Comparison of ENCODE assay signal across 1 cellular context in the genomic region with DNA sequence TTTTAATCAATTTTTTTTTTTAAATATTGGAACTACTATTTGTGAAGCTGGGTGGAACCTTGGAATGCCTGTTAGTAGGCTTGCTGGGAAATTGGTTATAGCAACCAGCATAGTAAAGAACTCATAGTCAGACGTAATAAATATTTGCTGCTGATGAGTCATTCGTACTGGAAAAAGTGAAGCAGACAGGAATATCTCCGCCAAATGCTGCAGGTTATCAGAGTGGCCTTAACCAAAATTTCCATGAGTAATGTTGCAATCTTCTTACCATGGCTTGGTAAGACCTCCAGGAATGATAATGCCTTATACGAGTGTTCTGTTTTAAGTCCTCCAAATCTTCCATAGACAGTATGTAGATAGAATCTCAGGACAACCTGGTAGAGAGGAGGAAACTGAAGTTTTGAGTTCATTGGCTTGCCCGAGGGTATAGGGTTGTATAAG.
TF ChIP-seq lines count a peak whose summit lies in the region.

No MANE protein-coding gene starts in this region.

TF ChIP-seq in HEK293, 187 proteins besides CTCF, POLR2A, EP300 and RAD21 (continued from another document and continues in another):
- TF ChIP-seq, protein P1, sequence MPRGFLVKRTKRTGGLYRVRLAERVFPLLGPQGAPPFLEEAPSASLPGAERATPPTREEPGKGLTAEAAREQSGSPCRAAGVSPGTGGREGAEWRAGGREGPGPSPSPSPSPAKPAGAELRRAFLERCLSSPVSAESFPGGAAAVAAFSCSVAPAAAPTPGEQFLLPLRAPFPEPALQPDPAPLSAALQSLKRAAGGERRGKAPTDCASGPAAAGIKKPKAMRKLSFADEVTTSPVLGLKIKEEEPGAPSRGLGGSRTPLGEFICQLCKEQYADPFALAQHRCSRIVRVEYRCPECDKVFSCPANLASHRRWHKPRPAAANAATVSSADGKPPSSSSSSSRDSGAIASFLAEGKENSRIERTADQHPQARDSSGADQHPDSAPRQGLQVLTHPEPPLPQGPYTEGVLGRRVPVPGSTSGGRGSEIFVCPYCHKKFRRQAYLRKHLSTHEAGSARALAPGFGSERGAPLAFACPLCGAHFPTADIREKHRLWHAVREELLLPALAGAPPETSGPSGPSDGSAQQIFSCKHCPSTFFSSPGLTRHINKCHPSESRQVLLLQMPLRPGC (tag by site-specific recombination; IDR thresholded peaks at IDR 0.05), result peak; percentile 67
- TF ChIP-seq, protein P2, sequence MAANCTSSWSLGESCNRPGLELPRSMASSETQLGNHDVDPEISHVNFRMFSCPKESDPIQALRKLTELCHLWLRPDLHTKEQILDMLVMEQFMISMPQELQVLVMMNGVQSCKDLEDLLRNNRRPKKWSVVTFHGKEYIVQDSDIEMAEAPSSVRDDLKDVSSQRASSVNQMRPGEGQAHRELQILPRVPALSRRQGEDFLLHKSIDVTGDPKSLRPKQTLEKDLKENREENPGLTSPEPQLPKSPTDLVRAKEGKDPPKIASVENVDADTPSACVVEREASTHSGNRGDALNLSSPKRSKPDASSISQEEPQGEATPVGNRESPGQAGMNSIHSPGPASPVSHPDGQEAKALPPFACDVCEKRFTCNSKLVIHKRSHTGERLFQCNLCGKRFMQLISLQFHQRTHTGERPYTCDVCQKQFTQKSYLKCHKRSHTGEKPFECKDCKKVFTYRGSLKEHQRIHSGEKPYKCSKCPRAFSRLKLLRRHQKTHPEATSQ (tag by site-specific recombination; IDR thresholded peaks at IDR 0.05), result no peak
- TF ChIP-seq ZNF366 (tag by site-specific recombination; conservative IDR thresholded peaks at IDR 0.05) (peak; percentile 63), ZNF132 (tag by site-specific recombination; IDR thresholded peaks at IDR 0.05; ENCODE audit: borderline replicate concordance) (no peak), ZNF214 (tag by site-specific recombination; IDR thresholded peaks at IDR 0.05; ENCODE audit: borderline replicate concordance) (no peak), ZNF624 (tag by site-specific recombination; IDR thresholded peaks at IDR 0.05) (no peak), ZNF747 (tag by site-specific recombination; IDR thresholded peaks at IDR 0.05) (no peak), ZNF571 (tag by site-specific recombination; IDR thresholded peaks at IDR 0.05) (no peak), ZSCAN23 (tag by site-specific recombination; IDR thresholded peaks at IDR 0.05) (no peak), ZNF558 (tag by site-specific recombination; IDR thresholded peaks at IDR 0.05) (peak; percentile 78), ZNF155 (tag by site-specific recombination; IDR thresholded peaks at IDR 0.05) (no peak), ZNF548 (tag by site-specific recombination; IDR thresholded peaks at IDR 0.05) (no peak), KLF9 (tag by site-specific recombination; IDR thresholded peaks at IDR 0.05; ENCODE audit: low read depth) (no peak), SP3 (tag by site-specific recombination; IDR thresholded peaks at IDR 0.05) (no peak), ZNF473 (tag by site-specific recombination; IDR thresholded peaks at IDR 0.05) (no peak), ZNF792 (tag by site-specific recombination; IDR thresholded peaks at IDR 0.05) (no peak), ZNF140 (tag by site-specific recombination; IDR thresholded peaks at IDR 0.05) (no peak), ZNF544 (tag by site-specific recombination; IDR thresholded peaks at IDR 0.05) (no peak), GLIS1 (tag by site-specific recombination; IDR thresholded peaks at IDR 0.05) (no peak), SCRT1 (tag by site-specific recombination; IDR thresholded peaks at IDR 0.05; ENCODE audit: borderline replicate concordance) (no peak), ZBTB48 (tag by site-specific recombination; IDR thresholded peaks at IDR 0.05) (no peak), MYNN (tag by site-specific recombination; IDR thresholded peaks at IDR 0.05; ENCODE audit: borderline replicate concordance) (no peak), ZBTB1 (tag by site-specific recombination; IDR thresholded peaks at IDR 0.05) (no peak), ZSCAN30 (tag by site-specific recombination; IDR thresholded peaks at IDR 0.05) (no peak; the same call in 1 of the 2 replicates), TRIM28 (IDR thresholded peaks at IDR 0.05; ENCODE audit: borderline replicate concordance, low read length) (no peak), BCL11B (tag by site-specific recombination; IDR thresholded peaks at IDR 0.05; ENCODE audit: low read depth) (peak; percentile 72; the same call in 1 of the 2 replicates), ZBTB8A (tag by site-specific recombination; IDR thresholded peaks at IDR 0.05) (no peak), ZIC2 (tag by site-specific recombination; IDR thresholded peaks at IDR 0.05) (no peak), ZNF404 (tag by site-specific recombination; IDR thresholded peaks at IDR 0.05) (no peak), ZNF776 (tag by site-specific recombination; IDR thresholded peaks at IDR 0.05; ENCODE audit: borderline replicate concordance) (no peak), ZXDB (tag by site-specific recombination; IDR thresholded peaks at IDR 0.05) (0 out of 2 replicates have a peak, but pooled peaks have one; percentile 21), PRDM1 (tag by site-specific recombination; IDR thresholded peaks at IDR 0.05) (peak; percentile 71), ZNF501 (tag by site-specific recombination; IDR thresholded peaks at IDR 0.05) (no peak), ZNF660 (tag by site-specific recombination; IDR thresholded peaks at IDR 0.05) (peak; percentile 97), ZNF626 (tag by site-specific recombination; IDR thresholded peaks at IDR 0.05) (no peak), SALL2 (tag by site-specific recombination; IDR thresholded peaks at IDR 0.05; ENCODE audit: borderline replicate concordance) (no peak), HOXD13 (CRISPR knock-in tag; IDR thresholded peaks at IDR 0.05; ENCODE audit: borderline replicate concordance) (no peak), ZSCAN16 (tag by site-specific recombination; IDR thresholded peaks at IDR 0.05) (no peak)
- TF ChIP-seq, protein P3, sequence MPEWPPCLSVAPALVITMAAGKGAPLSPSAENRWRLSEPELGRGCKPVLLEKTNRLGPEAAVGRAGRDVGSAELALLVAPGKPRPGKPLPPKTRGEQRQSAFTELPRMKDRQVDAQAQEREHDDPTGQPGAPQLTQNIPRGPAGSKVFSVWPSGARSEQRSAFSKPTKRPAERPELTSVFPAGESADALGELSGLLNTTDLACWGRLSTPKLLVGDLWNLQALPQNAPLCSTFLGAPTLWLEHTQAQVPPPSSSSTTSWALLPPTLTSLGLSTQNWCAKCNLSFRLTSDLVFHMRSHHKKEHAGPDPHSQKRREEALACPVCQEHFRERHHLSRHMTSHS (tag by site-specific recombination; IDR thresholded peaks at IDR 0.05), result no peak
- TF ChIP-seq, protein P4, sequence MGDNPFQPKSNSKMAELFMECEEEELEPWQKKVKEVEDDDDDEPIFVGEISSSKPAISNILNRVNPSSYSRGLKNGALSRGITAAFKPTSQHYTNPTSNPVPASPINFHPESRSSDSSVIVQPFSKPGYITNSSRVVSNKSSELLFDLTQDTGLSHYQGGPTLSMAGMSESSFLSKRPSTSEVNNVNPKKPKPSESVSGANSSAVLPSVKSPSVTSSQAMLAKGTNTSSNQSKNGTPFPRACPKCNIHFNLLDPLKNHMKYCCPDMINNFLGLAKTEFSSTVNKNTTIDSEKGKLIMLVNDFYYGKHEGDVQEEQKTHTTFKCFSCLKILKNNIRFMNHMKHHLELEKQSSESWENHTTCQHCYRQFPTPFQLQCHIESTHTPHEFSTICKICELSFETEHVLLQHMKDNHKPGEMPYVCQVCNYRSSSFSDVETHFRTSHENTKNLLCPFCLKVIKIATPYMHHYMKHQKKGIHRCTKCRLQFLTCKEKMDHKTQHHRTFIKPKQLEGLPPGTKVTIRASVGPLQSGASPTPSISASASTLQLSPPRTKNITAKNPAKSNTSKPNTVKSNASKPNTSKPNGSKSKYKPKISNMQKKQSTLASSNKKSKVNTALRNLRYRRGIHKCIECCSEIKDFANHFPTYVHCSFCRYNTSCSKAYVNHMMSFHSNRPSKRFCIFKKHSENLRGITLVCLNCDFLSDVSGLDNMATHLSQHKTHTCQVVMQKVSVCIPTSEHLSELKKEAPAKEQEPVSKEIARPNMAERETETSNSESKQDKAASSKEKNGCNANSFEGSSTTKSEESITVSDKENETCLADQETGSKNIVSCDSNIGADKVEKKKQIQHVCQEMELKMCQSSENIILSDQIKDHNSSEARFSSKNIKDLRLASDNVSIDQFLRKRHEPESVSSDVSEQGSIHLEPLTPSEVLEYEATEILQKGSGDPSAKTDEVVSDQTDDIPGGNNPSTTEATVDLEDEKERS (tag by site-specific recombination; IDR thresholded peaks at IDR 0.05), result no peak
- TF ChIP-seq, protein P5, sequence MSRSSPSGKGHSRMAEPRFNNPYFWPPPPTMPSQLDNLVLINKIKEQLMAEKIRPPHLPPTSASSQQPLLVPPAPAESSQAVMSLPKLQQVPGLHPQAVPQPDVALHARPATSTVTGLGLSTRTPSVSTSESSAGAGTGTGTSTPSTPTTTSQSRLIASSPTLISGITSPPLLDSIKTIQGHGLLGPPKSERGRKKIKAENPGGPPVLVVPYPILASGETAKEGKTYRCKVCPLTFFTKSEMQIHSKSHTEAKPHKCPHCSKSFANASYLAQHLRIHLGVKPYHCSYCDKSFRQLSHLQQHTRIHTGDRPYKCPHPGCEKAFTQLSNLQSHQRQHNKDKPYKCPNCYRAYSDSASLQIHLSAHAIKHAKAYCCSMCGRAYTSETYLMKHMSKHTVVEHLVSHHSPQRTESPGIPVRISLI (tag by site-specific recombination; IDR thresholded peaks at IDR 0.05), result peak; percentile 62; the same call in 1 of the 2 replicates
- TF ChIP-seq, protein P6, sequence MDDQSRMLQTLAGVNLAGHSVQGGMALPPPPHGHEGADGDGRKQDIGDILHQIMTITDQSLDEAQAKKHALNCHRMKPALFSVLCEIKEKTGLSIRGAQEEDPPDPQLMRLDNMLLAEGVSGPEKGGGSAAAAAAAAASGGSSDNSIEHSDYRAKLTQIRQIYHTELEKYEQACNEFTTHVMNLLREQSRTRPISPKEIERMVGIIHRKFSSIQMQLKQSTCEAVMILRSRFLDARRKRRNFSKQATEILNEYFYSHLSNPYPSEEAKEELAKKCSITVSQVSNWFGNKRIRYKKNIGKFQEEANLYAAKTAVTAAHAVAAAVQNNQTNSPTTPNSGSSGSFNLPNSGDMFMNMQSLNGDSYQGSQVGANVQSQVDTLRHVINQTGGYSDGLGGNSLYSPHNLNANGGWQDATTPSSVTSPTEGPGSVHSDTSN (CRISPR knock-in tag; IDR thresholded peaks at IDR 0.05), result no peak
- TF ChIP-seq, protein P7, sequence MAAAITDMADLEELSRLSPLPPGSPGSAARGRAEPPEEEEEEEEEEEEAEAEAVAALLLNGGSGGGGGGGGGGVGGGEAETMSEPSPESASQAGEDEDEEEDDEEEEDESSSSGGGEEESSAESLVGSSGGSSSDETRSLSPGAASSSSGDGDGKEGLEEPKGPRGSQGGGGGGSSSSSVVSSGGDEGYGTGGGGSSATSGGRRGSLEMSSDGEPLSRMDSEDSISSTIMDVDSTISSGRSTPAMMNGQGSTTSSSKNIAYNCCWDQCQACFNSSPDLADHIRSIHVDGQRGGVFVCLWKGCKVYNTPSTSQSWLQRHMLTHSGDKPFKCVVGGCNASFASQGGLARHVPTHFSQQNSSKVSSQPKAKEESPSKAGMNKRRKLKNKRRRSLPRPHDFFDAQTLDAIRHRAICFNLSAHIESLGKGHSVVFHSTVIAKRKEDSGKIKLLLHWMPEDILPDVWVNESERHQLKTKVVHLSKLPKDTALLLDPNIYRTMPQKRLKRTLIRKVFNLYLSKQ (tag by site-specific recombination; IDR thresholded peaks at IDR 0.05; ENCODE audit: borderline replicate concordance), result no peak
- TF ChIP-seq, protein P8, sequence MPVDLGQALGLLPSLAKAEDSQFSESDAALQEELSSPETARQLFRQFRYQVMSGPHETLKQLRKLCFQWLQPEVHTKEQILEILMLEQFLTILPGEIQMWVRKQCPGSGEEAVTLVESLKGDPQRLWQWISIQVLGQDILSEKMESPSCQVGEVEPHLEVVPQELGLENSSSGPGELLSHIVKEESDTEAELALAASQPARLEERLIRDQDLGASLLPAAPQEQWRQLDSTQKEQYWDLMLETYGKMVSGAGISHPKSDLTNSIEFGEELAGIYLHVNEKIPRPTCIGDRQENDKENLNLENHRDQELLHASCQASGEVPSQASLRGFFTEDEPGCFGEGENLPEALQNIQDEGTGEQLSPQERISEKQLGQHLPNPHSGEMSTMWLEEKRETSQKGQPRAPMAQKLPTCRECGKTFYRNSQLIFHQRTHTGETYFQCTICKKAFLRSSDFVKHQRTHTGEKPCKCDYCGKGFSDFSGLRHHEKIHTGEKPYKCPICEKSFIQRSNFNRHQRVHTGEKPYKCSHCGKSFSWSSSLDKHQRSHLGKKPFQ (tag by site-specific recombination; IDR thresholded peaks at IDR 0.05), result no peak
- TF ChIP-seq, protein P9, sequence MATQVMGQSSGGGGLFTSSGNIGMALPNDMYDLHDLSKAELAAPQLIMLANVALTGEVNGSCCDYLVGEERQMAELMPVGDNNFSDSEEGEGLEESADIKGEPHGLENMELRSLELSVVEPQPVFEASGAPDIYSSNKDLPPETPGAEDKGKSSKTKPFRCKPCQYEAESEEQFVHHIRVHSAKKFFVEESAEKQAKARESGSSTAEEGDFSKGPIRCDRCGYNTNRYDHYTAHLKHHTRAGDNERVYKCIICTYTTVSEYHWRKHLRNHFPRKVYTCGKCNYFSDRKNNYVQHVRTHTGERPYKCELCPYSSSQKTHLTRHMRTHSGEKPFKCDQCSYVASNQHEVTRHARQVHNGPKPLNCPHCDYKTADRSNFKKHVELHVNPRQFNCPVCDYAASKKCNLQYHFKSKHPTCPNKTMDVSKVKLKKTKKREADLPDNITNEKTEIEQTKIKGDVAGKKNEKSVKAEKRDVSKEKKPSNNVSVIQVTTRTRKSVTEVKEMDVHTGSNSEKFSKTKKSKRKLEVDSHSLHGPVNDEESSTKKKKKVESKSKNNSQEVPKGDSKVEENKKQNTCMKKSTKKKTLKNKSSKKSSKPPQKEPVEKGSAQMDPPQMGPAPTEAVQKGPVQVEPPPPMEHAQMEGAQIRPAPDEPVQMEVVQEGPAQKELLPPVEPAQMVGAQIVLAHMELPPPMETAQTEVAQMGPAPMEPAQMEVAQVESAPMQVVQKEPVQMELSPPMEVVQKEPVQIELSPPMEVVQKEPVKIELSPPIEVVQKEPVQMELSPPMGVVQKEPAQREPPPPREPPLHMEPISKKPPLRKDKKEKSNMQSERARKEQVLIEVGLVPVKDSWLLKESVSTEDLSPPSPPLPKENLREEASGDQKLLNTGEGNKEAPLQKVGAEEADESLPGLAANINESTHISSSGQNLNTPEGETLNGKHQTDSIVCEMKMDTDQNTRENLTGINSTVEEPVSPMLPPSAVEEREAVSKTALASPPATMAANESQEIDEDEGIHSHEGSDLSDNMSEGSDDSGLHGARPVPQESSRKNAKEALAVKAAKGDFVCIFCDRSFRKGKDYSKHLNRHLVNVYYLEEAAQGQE (tag by site-specific recombination; IDR thresholded peaks at IDR 0.05), result no peak
- TF ChIP-seq, protein P10, sequence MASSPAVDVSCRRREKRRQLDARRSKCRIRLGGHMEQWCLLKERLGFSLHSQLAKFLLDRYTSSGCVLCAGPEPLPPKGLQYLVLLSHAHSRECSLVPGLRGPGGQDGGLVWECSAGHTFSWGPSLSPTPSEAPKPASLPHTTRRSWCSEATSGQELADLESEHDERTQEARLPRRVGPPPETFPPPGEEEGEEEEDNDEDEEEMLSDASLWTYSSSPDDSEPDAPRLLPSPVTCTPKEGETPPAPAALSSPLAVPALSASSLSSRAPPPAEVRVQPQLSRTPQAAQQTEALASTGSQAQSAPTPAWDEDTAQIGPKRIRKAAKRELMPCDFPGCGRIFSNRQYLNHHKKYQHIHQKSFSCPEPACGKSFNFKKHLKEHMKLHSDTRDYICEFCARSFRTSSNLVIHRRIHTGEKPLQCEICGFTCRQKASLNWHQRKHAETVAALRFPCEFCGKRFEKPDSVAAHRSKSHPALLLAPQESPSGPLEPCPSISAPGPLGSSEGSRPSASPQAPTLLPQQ (tag by site-specific recombination; IDR thresholded peaks at IDR 0.05), result no peak
